In the genomic region with DNA sequence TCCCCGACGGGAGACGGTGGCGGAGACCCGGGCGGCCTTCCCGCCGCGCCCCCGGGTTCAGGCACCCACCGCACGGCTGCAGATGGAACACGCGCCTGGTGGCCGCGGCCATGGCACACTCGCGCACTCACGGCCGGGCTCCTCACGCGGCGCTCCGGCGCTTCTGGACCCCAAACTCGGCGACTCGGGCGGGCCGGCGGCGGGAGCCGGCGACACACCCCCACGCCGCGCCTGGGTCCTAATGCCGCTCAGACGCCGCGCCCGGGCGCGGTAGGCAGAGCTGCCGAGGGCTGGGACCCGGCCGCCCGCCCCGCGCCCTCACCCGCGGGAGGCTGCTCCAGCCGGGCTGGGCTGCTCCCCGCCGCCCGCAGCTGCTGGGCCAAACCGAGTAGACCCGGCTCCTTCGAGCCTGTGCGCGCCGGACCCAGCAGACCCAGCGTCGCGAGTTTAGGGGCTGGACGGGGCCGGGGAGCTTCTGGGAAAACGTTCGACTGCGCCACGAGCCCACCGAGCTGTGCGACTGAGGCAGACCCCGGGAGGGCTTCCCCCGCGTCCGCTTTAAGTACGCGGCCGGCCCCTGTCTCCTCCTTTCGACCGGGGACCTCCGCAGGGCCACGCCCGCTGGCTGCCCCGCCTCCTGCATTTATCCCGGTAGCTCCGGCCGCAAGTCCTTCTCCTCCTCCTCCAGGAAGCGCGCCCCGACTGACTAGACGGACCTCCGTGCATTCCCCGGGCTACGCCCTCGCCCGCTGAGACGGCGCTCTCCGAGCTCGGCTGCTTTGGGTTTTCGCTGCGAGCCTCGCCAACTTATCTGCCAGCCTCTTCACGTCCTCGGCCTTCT, we compare ENCODE assay signal across 8 cellular contexts. TPM values are rescaled to one million over a fixed set of nuclear protein-coding genes. Genes with fewer than 3 reads are reported as not detected.
DNase-seq lines count a peak whose midpoint lies in the region; ATAC-seq, FAIRE-seq and TF ChIP-seq lines count a peak whose summit lies in the region.

A gene (minus strand): TSS at position 165 of the 841 bp plus-strand sequence. CDS start 53 bp downstream, at position 112.

- no peak for FAIRE-seq in H54 (lab: Jason Lieb, UNC)

- DNase-seq in DMS114 treated with DMSO at 0.1 percent for 48 hours (lab: John Stamatoyannopoulos, UW; ENCODE audit: unreplicated experiment) (peak; percentile 18), H54 (ENCODE audit: insufficient read length, low spot score) (peak; percentile 85), NCI-H748 (lab: John Stamatoyannopoulos, UW; ENCODE audit: unreplicated experiment) (peak; percentile 84), foreskin fibroblast (peak; percentile 78 to 93), neural crest cell (ENCODE audit: low read depth, low spot score) (peak; percentile 22)
- peak; percentile 27 for DNase-seq in activated T-helper 1 cell treated with anti-CD3 and anti-CD28 coated beads, Interleukin-12 subunit alpha, Interleukin-12 subunit beta, Interleukin-2, Interleukin-4 antibody, amounts not matched to agents 30 ng/mL and 10 ng/mL and 1 ng/mL, durations not matched to agents 14 hours and 24 hours and 36 hours (ENCODE audit: low spot score)

- H3K4me3 ChIP-seq in foreskin fibroblast (ENCODE audit: low read depth in 1 of 2, low read length in 2 of 2), result peak within 1 kb of the TSS; percentile 68 to 85

- TF ChIP-seq POLR2A in H54 (IDR thresholded peaks at IDR 0.05; ENCODE audit: low read depth, low read length) (peak; percentile 46; the same call in 1 of the 2 replicates), GM18505 (IDR thresholded peaks at IDR 0.05; ENCODE audit: borderline replicate concordance, extremely low read depth, insufficient read depth, insufficient read length) (no peak)

- TF ChIP-seq CTCF in foreskin fibroblast (IDR thresholded peaks at IDR 0.05; ENCODE audit: low read depth, low read length) (no peak), neural crest cell (conservative IDR thresholded peaks at IDR 0.05) (no peak)

- ATAC-seq in HG03280 (IDR thresholded peaks at IDR 0.05; ENCODE audit: unreplicated experiment), result no peak
- no peak for ATAC-seq in GM18505 (IDR thresholded peaks at IDR 0.05; ENCODE audit: unreplicated experiment)

- peaks cover 8% of the 10 kb centered on the region for H3K4me1 Mint-ChIP-seq in activated T-helper 1 cell treated with anti-CD3 and anti-CD28 coated beads, Interleukin-12 subunit alpha, Interleukin-12 subunit beta, Interleukin-2, Interleukin-4 antibody, amounts not matched to agents 30 ng/mL and 10 ng/mL and 1 ng/mL, durations not matched to agents 14 hours and 24 hours and 36 hours (ENCODE audit: low read depth)
- H3K4me1 Mint-ChIP-seq in neural crest cell, result peaks cover 8% of the 10 kb centered on the region

- H3K27ac Mint-ChIP-seq in activated T-helper 1 cell treated with anti-CD3 and anti-CD28 coated beads, Interleukin-12 subunit alpha, Interleukin-12 subunit beta, Interleukin-2, Interleukin-4 antibody, amounts not matched to agents 30 ng/mL and 10 ng/mL and 1 ng/mL, durations not matched to agents 14 hours and 24 hours and 36 hours, result peak within 1 kb of the TSS; percentile 74
- no peak within 1 kb of the TSS for H3K27ac Mint-ChIP-seq in neural crest cell (ENCODE audit: unreplicated experiment)

- no peaks in the 10 kb centered on the region for H3K9me3 Mint-ChIP-seq in activated T-helper 1 cell treated with anti-CD3 and anti-CD28 coated beads, Interleukin-12 subunit alpha, Interleukin-12 subunit beta, Interleukin-2, Interleukin-4 antibody, amounts not matched to agents 30 ng/mL and 10 ng/mL and 1 ng/mL, durations not matched to agents 14 hours and 24 hours and 36 hours
- H3K9me3 Mint-ChIP-seq in neural crest cell, result no peaks in the 10 kb centered on the region

- H3K27me3 Mint-ChIP-seq in activated T-helper 1 cell treated with anti-CD3 and anti-CD28 coated beads, Interleukin-12 subunit alpha, Interleukin-12 subunit beta, Interleukin-2, Interleukin-4 antibody, amounts not matched to agents 30 ng/mL and 10 ng/mL and 1 ng/mL, durations not matched to agents 14 hours and 24 hours and 36 hours (ENCODE audit: insufficient read depth), result peaks cover 60% of the 10 kb centered on the region
- peaks cover 89% of the 10 kb centered on the region for H3K27me3 Mint-ChIP-seq in neural crest cell (ENCODE audit: low read depth)

- peak within 1 kb of the TSS; percentile 91 for H3K4me3 Mint-ChIP-seq in activated T-helper 1 cell treated with anti-CD3 and anti-CD28 coated beads, Interleukin-12 subunit alpha, Interleukin-12 subunit beta, Interleukin-2, Interleukin-4 antibody, amounts not matched to agents 30 ng/mL and 10 ng/mL and 1 ng/mL, durations not matched to agents 14 hours and 24 hours and 36 hours
- H3K4me3 Mint-ChIP-seq in neural crest cell, result peak within 1 kb of the TSS; percentile 86

- intact Hi-C loops in activated T-helper 1 cell treated with anti-CD3 and anti-CD28 coated beads, Interleukin-12 subunit alpha, Interleukin-12 subunit beta, Interleukin-2, Interleukin-4 antibody, amounts not matched to agents 30 ng/mL and 10 ng/mL and 1 ng/mL, durations not matched to agents 14 hours and 24 hours and 36 hours (cut with micrococcal nuclease), result loop anchor here (2.0 kb wide), 1 partner anchor 64 kb away; no protein-coding TSS in a partner anchor

- no peaks in the 10 kb centered on the region for H3K36me3 Mint-ChIP-seq in activated T-helper 1 cell treated with anti-CD3 and anti-CD28 coated beads, Interleukin-12 subunit alpha, Interleukin-12 subunit beta, Interleukin-2, Interleukin-4 antibody, amounts not matched to agents 30 ng/mL and 10 ng/mL and 1 ng/mL, durations not matched to agents 14 hours and 24 hours and 36 hours (ENCODE audit: low read depth)
- no peaks in the 10 kb centered on the region for H3K36me3 Mint-ChIP-seq in neural crest cell (ENCODE audit: low read depth)

RNA-seq across cellular contexts. Expression of the gene that starts here (rescaled TPM):
- 3.2 and 3.3 TPM in 2 replicates for total RNA-seq in activated T-helper 1 cell treated with anti-CD3 and anti-CD28 coated beads, Interleukin-12 subunit alpha, Interleukin-12 subunit beta, Interleukin-2, Interleukin-4 antibody, amounts not matched to agents 30 ng/mL and 10 ng/mL and 1 ng/mL, durations not matched to agents 14 hours and 24 hours and 36 hours
- total RNA-seq in neural crest cell, result 0.55 and 0.89 TPM in 2 replicates

Comparison
In these comparisons a context has a peak if more than half of its experiments do, and no peak if none do; other contexts are left out.
1. Peak in DNase-seq in neural crest cell; RNA of the gene not detected or under 1 TPM.
2. DNase-seq: peak in every context shown above with its lines; median percentile 86 in foreskin fibroblast; 85 in H54; 84 in NCI-H748; 27 in activated T-helper 1 cell treated with anti-CD3 and anti-CD28 coated beads, Interleukin-12 subunit alpha, Interleukin-12 subunit beta, Interleukin-2, Interleukin-4 antibody, amounts not matched to agents 30 ng/mL and 10 ng/mL and 1 ng/mL, durations not matched to agents 14 hours and 24 hours and 36 hours; 22 in neural crest cell; 18 in DMS114 treated with DMSO at 0.1 percent for 48 hours.